8 cellular contexts compared by ENCODE assay signal in genomic region chr5:168947212-168947868, GRCh38.
DNase-seq lines count a peak whose midpoint lies in the region; ATAC-seq and TF ChIP-seq lines count a peak whose summit lies in the region.

No MANE protein-coding gene starts in this region.

- in situ Hi-C loops in SK-MEL-5 (cut with HindIII; ENCODE audit: low pct_unique_long_range_greater_than_20kb, low sequenced_read_pairs): no loop called here

- H2AFZ ChIP-seq in mesenchymal stem cell (ENCODE audit: low read depth, low read length): no peak overlapping the region

- H3K4ac ChIP-seq in mesenchymal stem cell (ENCODE audit: low read depth in 1 of 2, low read length in 2 of 2): no peak overlapping the region

- no peaks in the 10 kb centered on the region for H3K36me3 ChIP-seq in mesenchymal stem cell (ENCODE audit: control insufficient read depth in 1 of 2, insufficient read depth in 2 of 2, low read depth in 1 of 2, low read length in 2 of 2)
- H3K36me3 ChIP-seq in upper lobe of left lung: no peaks in the 10 kb centered on the region

- WGBS in mesenchymal stem cell: 26% methylated on average over 5 of the region's 5 CpGs
- WGBS in upper lobe of left lung, 2 donors: 36 to 53% methylated on average over 5 of the region's 5 CpGs

- peak; percentile 79 for ATAC-seq in GM18511 (IDR thresholded peaks at IDR 0.05; ENCODE audit: unreplicated experiment)
- peak; percentile 48 for ATAC-seq in HG03280 (IDR thresholded peaks at IDR 0.05; ENCODE audit: unreplicated experiment)
- ATAC-seq in upper lobe of left lung (ENCODE audit: low FRiP score in 2 of 2): peak; percentile 34 to 58

- no peak overlapping the region for H2BK12ac ChIP-seq in mesenchymal stem cell (ENCODE audit: low read length in 2 of 2)

- no peak overlapping the region for H2BK5ac ChIP-seq in mesenchymal stem cell (ENCODE audit: low read depth, low read length, poor library complexity, severe bottlenecking)

- no peaks in the 10 kb centered on the region for H3K27me3 ChIP-seq in mesenchymal stem cell (ENCODE audit: control insufficient read depth in 1 of 2, insufficient read depth in 1 of 2, low read length in 2 of 2)
- H3K27me3 ChIP-seq in upper lobe of left lung: no peaks in the 10 kb centered on the region

- H4K8ac ChIP-seq in mesenchymal stem cell (ENCODE audit: low read length): no peak overlapping the region

- H3K9ac ChIP-seq in mesenchymal stem cell (ENCODE audit: low read length): peak overlapping the region; percentile 5

- H3K23ac ChIP-seq in mesenchymal stem cell (ENCODE audit: low read length in 2 of 2): no peak overlapping the region

- H2AK5ac ChIP-seq in mesenchymal stem cell (ENCODE audit: low read length, severe bottlenecking): no peak overlapping the region

- no peak for TF ChIP-seq EP300 in upper lobe of left lung (IDR thresholded peaks at IDR 0.05)

- no peak overlapping the region for H3K4me3 ChIP-seq in coronary artery
- no peak overlapping the region for H3K4me3 ChIP-seq in mesenchymal stem cell (ENCODE audit: insufficient read depth in 1 of 2, low read depth in 1 of 2, low read length in 2 of 2)
- no peak overlapping the region for H3K4me3 ChIP-seq in upper lobe of left lung

- no peaks in the 10 kb centered on the region for H3K79me1 ChIP-seq in mesenchymal stem cell (replicated peaks; ENCODE audit: low read length, poor library complexity, severe bottlenecking)

- H3K18ac ChIP-seq in mesenchymal stem cell (ENCODE audit: low read depth in 1 of 2, low read length in 2 of 2): no peak overlapping the region

- no peak overlapping the region for H3K4me2 ChIP-seq in mesenchymal stem cell (ENCODE audit: low read length, poor library complexity, severe bottlenecking)

- TF ChIP-seq CTCF in coronary artery (IDR thresholded peaks at IDR 0.05) (peak; percentile 36), upper lobe of left lung (IDR thresholded peaks at IDR 0.05) (peak; percentile 34 to 61 (median 42))

- H3K27ac ChIP-seq in coronary artery (no peak overlapping the region), mesenchymal stem cell (ENCODE audit: low read length, poor library complexity, severe bottlenecking) (no peak overlapping the region), upper lobe of left lung (no peak overlapping the region)

- no peak overlapping the region for H2BK120ac ChIP-seq in mesenchymal stem cell (ENCODE audit: low read depth, low read length)

- no peaks in the 10 kb centered on the region for H3K9me3 ChIP-seq in mesenchymal stem cell (ENCODE audit: control insufficient read depth, low read length)
- no peaks in the 10 kb centered on the region for H3K9me3 ChIP-seq in upper lobe of left lung

- TF ChIP-seq POLR2A in upper lobe of left lung (IDR thresholded peaks at IDR 0.05): no peak

- H3K4me1 ChIP-seq in mesenchymal stem cell (ENCODE audit: control insufficient read depth, insufficient read depth, low read depth, low read length) (no peaks in the 10 kb centered on the region), upper lobe of left lung (peaks cover 0 to 3% (median 0%) of the 10 kb centered on the region in 4 donors)

- H2BK15ac ChIP-seq in mesenchymal stem cell (ENCODE audit: low read depth, poor library complexity, severe bottlenecking): no peak overlapping the region

- no peak overlapping the region for H4K91ac ChIP-seq in mesenchymal stem cell (ENCODE audit: low read length)

- DNase-seq in AG20443 (ENCODE audit: low spot score) (peak; percentile 73), SK-MEL-5 (ENCODE audit: low read depth, low spot score) (peak; percentile 70), coronary artery (ENCODE audit: low spot score) (no peak), mesenchymal stem cell (peak; percentile 58), upper lobe of left lung (peak; percentile 24 to 44)
- DNase-seq in stimulated activated naive CD4-positive, alpha-beta T cell (lab: John Stamatoyannopoulos, UW): no peak

- no peak overlapping the region for H3K14ac ChIP-seq in mesenchymal stem cell (ENCODE audit: low read length in 2 of 2)

Comparison
In these comparisons a context has a peak if more than half of its experiments do, and no peak if none do; other contexts are left out.
1. DNase-seq: peak in AG20443 (single experiment), SK-MEL-5 (single experiment), mesenchymal stem cell (single experiment) and upper lobe of left lung (2 of 2); none in coronary artery (single experiment) and stimulated activated naive CD4-positive, alpha-beta T cell (0 of 6).
2. Peak in every context shown above with its lines, with median percentiles within 50 percentile points of each other: ATAC-seq.